ENCODE assay signal across 10 cellular contexts in the genomic region with DNA sequence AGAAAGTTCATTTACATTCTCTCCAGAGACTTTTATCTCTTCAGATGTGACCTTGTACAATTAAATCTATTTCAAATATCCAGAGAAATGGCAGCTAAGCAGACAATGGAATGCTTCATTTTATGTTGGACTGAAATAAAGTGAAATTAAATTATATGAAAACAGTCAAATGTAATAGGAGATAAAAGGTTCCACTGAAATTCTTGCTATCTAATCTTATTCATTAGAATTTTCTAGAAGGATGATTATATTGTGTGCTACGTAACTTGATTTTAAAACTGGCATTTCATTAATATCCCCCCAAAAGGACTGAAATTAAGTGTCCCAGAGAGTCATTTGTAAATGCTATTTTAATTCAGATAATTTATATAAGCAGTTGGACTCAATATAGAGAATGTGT.
"Had no signal": no experiment of that assay in that cellular context is flagged by ENCODE, and none has a peak within 500 bp of the region (broad histone marks: within the 10 kb centered on the region; RNA-seq: fewer than 3 reads in every experiment).

No MANE protein-coding gene starts in this region.

- H3K4me1 Mint-ChIP-seq: IgD-negative memory B cell had no signal

- H3K36me3 Mint-ChIP-seq: IgD-negative memory B cell had no signal

- H3K4me3 ChIP-seq: GM23248, HAP-1 had no signal

- H3K27ac ChIP-seq: GM23248, HL-60 had no signal

- ATAC-seq: HCT116, HepG2 had no signal

- H3K9ac ChIP-seq: GM23248 had no signal

- H3K36me3 ChIP-seq: HAP-1 had no signal

- H3K4me3 Mint-ChIP-seq: HFFc6, IgD-negative memory B cell had no signal

- H3K27ac Mint-ChIP-seq: HFFc6, IgD-negative memory B cell had no signal

- H3K9me3 Mint-ChIP-seq: IgD-negative memory B cell had no signal

- H3K9me3 ChIP-seq: HAP-1 had no signal

- DNase-seq: GM23248, GOT3, H7, HFFc6, KBM-7 had no signal

- H3K27me3 Mint-ChIP-seq: IgD-negative memory B cell had no signal

- H2AFZ ChIP-seq: GM23248 had no signal
